In the genomic region with DNA sequence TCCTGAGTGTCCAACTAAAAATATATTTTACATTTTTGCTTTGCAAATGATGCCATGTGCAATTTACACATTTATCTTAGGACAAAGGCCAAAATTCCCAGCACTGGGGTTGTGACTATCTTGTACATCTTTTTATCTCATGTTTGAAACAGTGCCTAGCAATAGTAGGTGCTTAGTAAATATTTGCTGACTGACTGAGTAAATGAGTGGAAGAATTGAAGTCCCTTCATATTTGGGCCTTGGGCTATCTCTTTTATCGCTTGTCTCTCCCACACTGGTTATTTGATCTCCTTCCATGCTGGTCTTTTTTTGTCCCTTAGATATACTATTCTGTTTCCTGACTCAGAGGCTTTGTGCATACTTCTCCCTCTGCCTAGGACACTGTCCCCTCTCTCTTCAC, we compare ENCODE assay signal across 29 cellular contexts.
"Had no signal": no experiment of that assay in that cellular context is flagged by ENCODE, and none has a peak within 500 bp of the region (broad histone marks: within the 10 kb centered on the region; RNA-seq: fewer than 3 reads in every experiment).

No MANE protein-coding gene starts in this region.

- H3K36me3 ChIP-seq: neural progenitor cell, neutrophil, ovary, thyroid gland, transverse colon, upper lobe of right lung had no signal

- ATAC-seq: natural killer cell; sciatic nerve; stimulated activated naive B cell treated with anti-CD40 and anti-IgM and Interleukin-4, amounts not matched to agents 10 μg/mL and 1 μg/mL and 100 μg/mL, for 72 hours; stimulated activated naive CD8-positive, alpha-beta T cell treated with anti-CD3 and anti-CD28 coated beads, Interleukin-15, Interleukin-2, amounts not matched to agents 100 U/mL and 50 U/mL, for 24 hours; upper lobe of right lung had no signal

- H3K27ac Mint-ChIP-seq: mesothelial cell of epicardium; naive B cell; natural killer cell; nephron progenitor cell; neural progenitor cell; progenitor cell of endocrine pancreas; stimulated activated naive B cell treated with anti-CD40 and anti-IgM and Interleukin-4, amounts not matched to agents 10 μg/mL and 1 μg/mL and 100 μg/mL, for 72 hours had no signal

- H3K36me3 Mint-ChIP-seq: mesothelial cell of epicardium; naive B cell; natural killer cell; neural progenitor cell; stimulated activated naive B cell treated with anti-CD40 and anti-IgM and Interleukin-4, amounts not matched to agents 10 μg/mL and 1 μg/mL and 100 μg/mL, for 72 hours had no signal

- FAIRE-seq: urothelium cell line had no signal

- H3K27ac ChIP-seq: left ventricle myocardium inferior, neural progenitor cell, neutrophil, ovary, right atrium auricular region, skin epidermis, stomach, testis, thyroid gland, transverse colon, upper lobe of right lung had no signal

- H3K9me3 Mint-ChIP-seq: nephron progenitor cell, neural progenitor cell had no signal

- H3K4me1 ChIP-seq: left ventricle myocardium inferior, neural progenitor cell, right atrium auricular region, stomach, testis, thyroid gland, transverse colon, upper lobe of right lung had no signal

- H3K9me3 ChIP-seq: left ventricle myocardium inferior, neutrophil, ovary, right atrium auricular region, stomach, testis, thyroid gland, transverse colon, upper lobe of right lung had no signal

- H3K27me3 ChIP-seq: hepatocyte, neural progenitor cell, neutrophil, ovary, right atrium auricular region, stomach, testis, thyroid gland, transverse colon, upper lobe of right lung had no signal

- DNase-seq: islet precursor cell; left ventricle myocardium inferior; mesendoderm; naive B cell; natural killer cell; nephron progenitor cell; occipital lobe; ovary; stimulated activated CD4-positive, alpha-beta T cell treated with anti-CD3 and anti-CD28 coated beads, Interleukin-12 subunit alpha, Interleukin-12 subunit beta, amount 100 ng/mL, for 4 hours; stimulated activated CD4-positive, alpha-beta T cell treated with anti-CD3 and anti-CD28 coated beads, Interleukin-15, amount 100 ng/mL, for 24 hours; stimulated activated CD4-positive, alpha-beta T cell treated with anti-CD3 and anti-CD28 coated beads, Interleukin-2, amount 100 ng/mL, for 24 hours; stimulated activated CD4-positive, alpha-beta T cell treated with anti-CD3 and anti-CD28 coated beads, Interleukin-4, amount 100 ng/mL, for 1 hour; stimulated activated naive B cell treated with anti-CD40 and anti-IgM and Interleukin-4, amounts not matched to agents 10 μg/mL and 1 μg/mL and 100 μg/mL, for 72 hours; stimulated activated naive CD8-positive, alpha-beta T cell treated with anti-CD3 and anti-CD28 coated beads, Interleukin-15, Interleukin-2, amounts not matched to agents 100 U/mL and 50 U/mL, for 24 hours; stomach; testis; thyroid gland; transverse colon; upper lobe of right lung had no signal

- H3K4me3 Mint-ChIP-seq: mesothelial cell of epicardium; naive B cell; natural killer cell; nephron progenitor cell; stimulated activated naive B cell treated with anti-CD40 and anti-IgM and Interleukin-4, amounts not matched to agents 10 μg/mL and 1 μg/mL and 100 μg/mL, for 72 hours had no signal

- H3K4me1 Mint-ChIP-seq: mesothelial cell of epicardium; naive B cell; natural killer cell; nephron progenitor cell; neural progenitor cell; stimulated activated naive B cell treated with anti-CD40 and anti-IgM and Interleukin-4, amounts not matched to agents 10 μg/mL and 1 μg/mL and 100 μg/mL, for 72 hours had no signal

- H3K4me3 ChIP-seq: hepatocyte, left ventricle myocardium inferior, lung, neural progenitor cell, ovary, right atrium auricular region, skin epidermis, stomach, testis, thyroid gland, transverse colon, upper lobe of right lung had no signal

- H3K27me3 Mint-ChIP-seq: naive B cell had no signal
